In genomic region chr17:522912-523311, GRCh38 we compare ENCODE assay signal across 17 cellular contexts.
DNase-seq lines count a peak whose midpoint lies in the region; TF ChIP-seq lines count a peak whose summit lies in the region.
"Had no signal": no experiment of that assay in that cellular context is flagged by ENCODE, and none has a peak within 500 bp of the region (broad histone marks: within the 10 kb centered on the region; RNA-seq: fewer than 3 reads in every experiment).

No MANE protein-coding gene starts in this region.

- TF ChIP-seq CTCF in progenitor cell of endocrine pancreas (IDR thresholded peaks at IDR 0.05; ENCODE audit: unreplicated experiment) (no peak), brain microvascular endothelial cell (IDR thresholded peaks at IDR 0.05; ENCODE audit: low read depth, low read length, missing control alignments) (no peak)

- no peaks in the 10 kb centered on the region for H3K27me3 Mint-ChIP-seq in progenitor cell of endocrine pancreas

- peaks cover 12% of the 10 kb centered on the region for H3K4me1 Mint-ChIP-seq in progenitor cell of endocrine pancreas (ENCODE audit: low read depth)

- no peaks in the 10 kb centered on the region for H3K27me3 ChIP-seq in brain microvascular endothelial cell (replicated peaks)

- H3K27ac ChIP-seq in brain microvascular endothelial cell = no peak overlapping the region
- H3K27ac ChIP-seq: 22Rv1 had no signal

- H3K36me3 ChIP-seq in brain microvascular endothelial cell (replicated peaks) = peaks cover 10% of the 10 kb centered on the region

- in situ Hi-C loops in brain microvascular endothelial cell (cut with HindIII; ENCODE audit: low pct_ligation_motif_present, low sequenced_read_pairs) = no loop called here

- H3K4me3 ChIP-seq in brain microvascular endothelial cell (ENCODE audit: low read depth, low read length) = no peak overlapping the region
- H3K4me3 ChIP-seq: HAP-1 had no signal

- H3K27ac Mint-ChIP-seq in progenitor cell of endocrine pancreas = peak overlapping the region; percentile 12

- DNase-seq in NCI-H1417 (lab: John Stamatoyannopoulos, UW) = peak in 2 of 3 experiments; percentile 12 to 54
- DNase-seq in NCI-H1417 treated with DMSO at 0.1 percent for 48 hours (lab: John Stamatoyannopoulos, UW) = no peak
- DNase-seq in ecto neural progenitor cell (ENCODE audit: low spot score) = peak; percentile 91
- peak; percentile 74 for DNase-seq in left kidney (ENCODE audit: low read depth, low spot score)
- DNase-seq in progenitor cell of endocrine pancreas (ENCODE audit: low spot score, unreplicated experiment) = no peak
- DNase-seq in activated CD4-positive, CD25-positive, alpha-beta regulatory T cell treated with anti-CD3 and anti-CD28 coated beads, Interleukin-2, amount 50 U/mL, for 72 hours = no peak
- no peak for DNase-seq in activated CD4-positive, alpha-beta T cell treated with anti-CD3 and anti-CD28 coated beads for 1 hour
- no peak for DNase-seq in brain microvascular endothelial cell
- DNase-seq: Karpas-422, MM.1S, NCI-H1105, NCI-H2029 treated with DMSO at 0.1 percent for 48 hours, NCI-H226, NCI-H526, PC-3 had no signal

- H3K36me3 Mint-ChIP-seq in progenitor cell of endocrine pancreas (ENCODE audit: insufficient read depth) = peaks cover 20% of the 10 kb centered on the region

- no peak overlapping the region for H3K4me3 Mint-ChIP-seq in progenitor cell of endocrine pancreas (ENCODE audit: low read depth)

- H3K9me3 Mint-ChIP-seq in progenitor cell of endocrine pancreas (ENCODE audit: low read depth) = no peaks in the 10 kb centered on the region

Comparison
In these comparisons a context has a peak if more than half of its experiments do, and no peak if none do; other contexts are left out.
1. DNase-seq: peak in NCI-H1417 (2 of 3), ecto neural progenitor cell (single experiment) and left kidney (single experiment); none in NCI-H1417 treated with DMSO at 0.1 percent for 48 hours (single experiment), progenitor cell of endocrine pancreas (single experiment), activated CD4-positive, CD25-positive, alpha-beta regulatory T cell treated with anti-CD3 and anti-CD28 coated beads, Interleukin-2, amount 50 U/mL, for 72 hours (single experiment), activated CD4-positive, alpha-beta T cell treated with anti-CD3 and anti-CD28 coated beads for 1 hour (single experiment) and brain microvascular endothelial cell (single experiment).